1 cellular context compared by ENCODE assay signal in the genomic region with DNA sequence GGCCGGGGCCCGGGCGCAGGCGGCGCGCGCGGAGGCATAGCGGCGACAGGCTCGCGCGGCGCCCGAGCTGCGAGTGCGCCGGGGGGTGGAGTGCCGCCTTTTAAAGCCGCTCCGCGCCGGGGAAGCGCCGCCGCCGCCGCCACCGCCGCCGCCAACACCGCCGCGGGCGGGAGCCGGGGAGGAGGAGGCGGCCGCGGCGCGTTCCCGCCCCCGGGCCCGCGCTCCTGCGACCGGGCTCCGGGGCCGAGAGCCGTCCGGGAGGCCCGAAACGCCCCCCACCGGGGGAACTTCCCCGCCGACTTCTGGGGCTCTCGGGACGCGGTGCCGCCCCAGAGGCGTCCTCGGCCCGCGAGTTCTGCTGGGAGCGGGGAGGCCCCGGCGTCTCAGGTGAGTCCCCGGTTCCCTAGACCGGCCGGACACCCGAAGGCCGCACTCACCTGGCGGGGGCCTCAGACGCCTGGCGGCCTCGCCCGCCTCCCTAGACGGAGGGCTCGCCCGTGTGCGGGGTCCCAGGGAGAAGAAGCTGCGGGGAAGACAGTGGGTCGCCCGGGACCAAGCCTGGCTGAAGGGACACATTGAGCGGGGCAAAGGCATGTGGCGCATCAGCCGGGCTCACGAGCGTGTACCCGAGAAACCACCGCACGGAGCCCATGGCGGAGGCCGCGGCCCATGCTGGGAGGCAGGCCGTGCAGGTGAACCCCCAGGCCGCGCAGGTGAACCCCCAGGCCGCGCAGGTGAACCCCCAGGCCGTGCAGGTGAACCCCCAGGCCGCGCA.
TF ChIP-seq lines count a peak whose summit lies in the region.

A gene (minus strand): TSS at position 75 of the 775 bp plus-strand sequence. CDS start 37 bp downstream, at position 38.

TF ChIP-seq in GM23338, 12 proteins besides CTCF, POLR2A, EP300 and RAD21 (continued from another document):
- TF ChIP-seq, protein P1, sequence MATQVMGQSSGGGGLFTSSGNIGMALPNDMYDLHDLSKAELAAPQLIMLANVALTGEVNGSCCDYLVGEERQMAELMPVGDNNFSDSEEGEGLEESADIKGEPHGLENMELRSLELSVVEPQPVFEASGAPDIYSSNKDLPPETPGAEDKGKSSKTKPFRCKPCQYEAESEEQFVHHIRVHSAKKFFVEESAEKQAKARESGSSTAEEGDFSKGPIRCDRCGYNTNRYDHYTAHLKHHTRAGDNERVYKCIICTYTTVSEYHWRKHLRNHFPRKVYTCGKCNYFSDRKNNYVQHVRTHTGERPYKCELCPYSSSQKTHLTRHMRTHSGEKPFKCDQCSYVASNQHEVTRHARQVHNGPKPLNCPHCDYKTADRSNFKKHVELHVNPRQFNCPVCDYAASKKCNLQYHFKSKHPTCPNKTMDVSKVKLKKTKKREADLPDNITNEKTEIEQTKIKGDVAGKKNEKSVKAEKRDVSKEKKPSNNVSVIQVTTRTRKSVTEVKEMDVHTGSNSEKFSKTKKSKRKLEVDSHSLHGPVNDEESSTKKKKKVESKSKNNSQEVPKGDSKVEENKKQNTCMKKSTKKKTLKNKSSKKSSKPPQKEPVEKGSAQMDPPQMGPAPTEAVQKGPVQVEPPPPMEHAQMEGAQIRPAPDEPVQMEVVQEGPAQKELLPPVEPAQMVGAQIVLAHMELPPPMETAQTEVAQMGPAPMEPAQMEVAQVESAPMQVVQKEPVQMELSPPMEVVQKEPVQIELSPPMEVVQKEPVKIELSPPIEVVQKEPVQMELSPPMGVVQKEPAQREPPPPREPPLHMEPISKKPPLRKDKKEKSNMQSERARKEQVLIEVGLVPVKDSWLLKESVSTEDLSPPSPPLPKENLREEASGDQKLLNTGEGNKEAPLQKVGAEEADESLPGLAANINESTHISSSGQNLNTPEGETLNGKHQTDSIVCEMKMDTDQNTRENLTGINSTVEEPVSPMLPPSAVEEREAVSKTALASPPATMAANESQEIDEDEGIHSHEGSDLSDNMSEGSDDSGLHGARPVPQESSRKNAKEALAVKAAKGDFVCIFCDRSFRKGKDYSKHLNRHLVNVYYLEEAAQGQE (IDR thresholded peaks at IDR 0.05; ENCODE audit: unreplicated experiment), result no peak
- TF ChIP-seq ZNF114 (CRISPR knock-in tag; IDR thresholded peaks at IDR 0.05) (no peak), STAT1 (IDR thresholded peaks at IDR 0.05; ENCODE audit: unreplicated experiment) (no peak), EZH2phosphoT487 (IDR thresholded peaks at IDR 0.05; ENCODE audit: unreplicated experiment) (no peak), JUNB (IDR thresholded peaks at IDR 0.05; ENCODE audit: unreplicated experiment) (no peak), ZNF331 (CRISPR knock-in tag; IDR thresholded peaks at IDR 0.05; ENCODE audit: low read depth) (no peak), POLR2AphosphoS5 (IDR thresholded peaks at IDR 0.05; ENCODE audit: low read depth) (no peak), NANOG (IDR thresholded peaks at IDR 0.05; ENCODE audit: borderline replicate concordance) (no peak)
